ENCODE assay signal across 12 cellular contexts in genomic region chr12:115440438-115440837, GRCh38.
A peak's percentile ranks its signal among the peaks of the same experiment; 100 is the strongest.
DNase-seq lines count a peak whose midpoint lies in the region; ATAC-seq, FAIRE-seq and TF ChIP-seq lines count a peak whose summit lies in the region.
"Had no signal": no experiment of that assay in that cellular context is flagged by ENCODE, and none has a peak within 500 bp of the region (broad histone marks: within the 10 kb centered on the region; RNA-seq: fewer than 3 reads in every experiment).

No MANE protein-coding gene starts in this region.

- no peak overlapping the region for H3K27ac Mint-ChIP-seq in chondrocyte (ENCODE audit: unreplicated experiment)
- H3K27ac Mint-ChIP-seq: activated T-cell treated with anti-CD3 and anti-CD28 coated beads, Interleukin-2, amount 50 U/mL, for 24 hours; B cell; nephron had no signal

- H3K9me3 Mint-ChIP-seq in chondrocyte (ENCODE audit: low read depth), result no peaks in the 10 kb centered on the region
- H3K9me3 Mint-ChIP-seq: activated T-cell treated with anti-CD3 and anti-CD28 coated beads, Interleukin-2, amount 50 U/mL, for 24 hours; nephron had no signal

- no peaks in the 10 kb centered on the region for H3K9me3 ChIP-seq in A549
- H3K9me3 ChIP-seq: thoracic aorta had no signal

- POLR2A ChIA-PET in A549 (lab: Yijun Ruan, JAX), result no interaction called here

- H3K4me3 Mint-ChIP-seq in chondrocyte (ENCODE audit: unreplicated experiment), result no peak overlapping the region
- H3K4me3 Mint-ChIP-seq: activated T-cell treated with anti-CD3 and anti-CD28 coated beads, Interleukin-2, amount 50 U/mL, for 24 hours; B cell; nephron had no signal

- intact Hi-C loops in left ventricle myocardium superior (cut with micrococcal nuclease), result no loop called here

- peak overlapping the region in 1 of 2 experiments; percentile 59; a peak in 3 of 6 replicates for H3K27ac ChIP-seq in A549
- H3K27ac ChIP-seq: thoracic aorta had no signal

- H3K4me1 Mint-ChIP-seq in chondrocyte (ENCODE audit: low read depth), result peaks cover 8% of the 10 kb centered on the region
- H3K4me1 Mint-ChIP-seq: B cell had no signal

- 21% methylated on average over 3 of the region's 3 CpGs for WGBS in A549 (ENCODE audit: missing lambda C conversion rate)

- TF ChIP-seq RAD21 in A549 (conservative IDR thresholded peaks at IDR 0.05 in 1 of 2, IDR thresholded peaks at IDR 0.05 in 1 of 2), result no peak

- CTCF ChIA-PET in A549 (lab: Yijun Ruan, JAX), result interaction anchor here (2.0 kb wide), 1 partner anchor 17 kb away, joined by 5 read pairs; no protein-coding TSS in a partner anchor

- no peaks in the 10 kb centered on the region for H3K36me3 Mint-ChIP-seq in chondrocyte (ENCODE audit: low read depth)

- H3K4me2 ChIP-seq in A549, result peak overlapping the region; percentile 30; the same call in 2 of the 3 replicates

- H3K27me3 Mint-ChIP-seq in chondrocyte (ENCODE audit: low read depth), result peaks cover 5% of the 10 kb centered on the region
- H3K27me3 Mint-ChIP-seq: activated T-cell treated with anti-CD3 and anti-CD28 coated beads, Interleukin-2, amount 50 U/mL, for 24 hours; B cell had no signal

- no peak for FAIRE-seq in A549 (lab: Jason Lieb, UNC)

- ATAC-seq in A549 (peak; percentile 62 to 71; a peak in 4 of 6 replicates), left ventricle myocardium superior (peak; percentile 33)

- TF ChIP-seq CTCF in A549 (IDR thresholded peaks at IDR 0.05) (no peak), chondrocyte (IDR thresholded peaks at IDR 0.05) (no peak)

- no peak for TF ChIP-seq EP300 in A549 (IDR thresholded peaks at IDR 0.05)

- DNase-seq in A549 (ENCODE audit: low read depth in 1 of 2, low spot score in 1 of 2) (peak; percentile 45 to 56), HS-5 (ENCODE audit: low read depth) (peak; percentile 10), amniotic epithelial cell (ENCODE audit: low read depth) (peak; percentile 37), left ventricle myocardium superior (peak; percentile 57), NCI-H2171 (lab: John Stamatoyannopoulos, UW) (no peak), chondrocyte (ENCODE audit: low spot score) (no peak), medulla oblongata (ENCODE audit: extremely low spot score) (no peak)
- no peak for DNase-seq in stimulated activated CD4-positive, alpha-beta T cell treated with anti-CD3 and anti-CD28 coated beads, Interleukin-15, amount 100 ng/mL, for 24 hours
- DNase-seq: activated T-cell treated with anti-CD3 and anti-CD28 coated beads, Interleukin-2, amount 50 U/mL, for 24 hours had no signal

- TF ChIP-seq POLR2A in A549 (IDR thresholded peaks at IDR 0.05; ENCODE audit: low read length), result no peak

- H3K4me1 ChIP-seq in A549, result peaks cover 9% of the 10 kb centered on the region

- H3K4me3 ChIP-seq in A549, result no peak overlapping the region
- H3K4me3 ChIP-seq: thoracic aorta had no signal

TF ChIP-seq in A549, 52 proteins besides CTCF, POLR2A, EP300 and RAD21:
- TF ChIP-seq BHLHE40 (IDR thresholded peaks at IDR 0.05; ENCODE audit: low read depth, low read length), result no peak
- TF ChIP-seq SREBF2 (IDR thresholded peaks at IDR 0.05), result no peak
- no peak for TF ChIP-seq ZNF302 (CRISPR knock-in tag; IDR thresholded peaks at IDR 0.05)
- TF ChIP-seq NR3C1 (IDR thresholded peaks at IDR 0.05), result no peak
- no peak for TF ChIP-seq MYC (IDR thresholded peaks at IDR 0.05; ENCODE audit: borderline replicate concordance, low read length)
- no peak for TF ChIP-seq EHF (CRISPR knock-in tag; IDR thresholded peaks at IDR 0.05)
- TF ChIP-seq POLR2AphosphoS2 (conservative IDR thresholded peaks at IDR 0.05; ENCODE audit: low read length), result no peak
- TF ChIP-seq RNF2 (IDR thresholded peaks at IDR 0.05; ENCODE audit: borderline replicate concordance, low read depth), result no peak
- no peak for TF ChIP-seq MAZ (IDR thresholded peaks at IDR 0.05; ENCODE audit: borderline replicate concordance, low read depth, low read length)

Comparison
In these comparisons a context has a peak if more than half of its experiments do, and no peak if none do; other contexts are left out.
1. DNase-seq: peak in A549 (2 of 2), HS-5 (single experiment), amniotic epithelial cell (single experiment) and left ventricle myocardium superior (single experiment); none in stimulated activated CD4-positive, alpha-beta T cell treated with anti-CD3 and anti-CD28 coated beads, Interleukin-15, amount 100 ng/mL, for 24 hours (single experiment), NCI-H2171 (single experiment), chondrocyte (single experiment) and medulla oblongata (single experiment).